Comparison of ENCODE assay signal across 10 cellular contexts in genomic region chr2:59858540-59858939, GRCh38.
"Had no signal": no experiment of that assay in that cellular context is flagged by ENCODE, and none has a peak within 500 bp of the region (broad histone marks: within the 10 kb centered on the region; RNA-seq: fewer than 3 reads in every experiment).

No MANE protein-coding gene starts in this region.

- H3K27ac ChIP-seq: GM23248, HL-60 had no signal

- H3K9ac ChIP-seq: GM23248 had no signal

- DNase-seq: GM23248, GOT3, H7, HFFc6, IMR-90, KG1 had no signal

- H3K4me1 ChIP-seq: HAP-1 had no signal

- ATAC-seq: HCT116, K562 had no signal

- H3K9me3 ChIP-seq: HAP-1 had no signal

- H3K4me3 ChIP-seq: GM23248, HAP-1, K562 had no signal

- H3K36me3 ChIP-seq: HAP-1 had no signal

- H2AFZ ChIP-seq: GM23248 had no signal
